Comparison of ENCODE assay signal across 2 cellular contexts in the genomic region with DNA sequence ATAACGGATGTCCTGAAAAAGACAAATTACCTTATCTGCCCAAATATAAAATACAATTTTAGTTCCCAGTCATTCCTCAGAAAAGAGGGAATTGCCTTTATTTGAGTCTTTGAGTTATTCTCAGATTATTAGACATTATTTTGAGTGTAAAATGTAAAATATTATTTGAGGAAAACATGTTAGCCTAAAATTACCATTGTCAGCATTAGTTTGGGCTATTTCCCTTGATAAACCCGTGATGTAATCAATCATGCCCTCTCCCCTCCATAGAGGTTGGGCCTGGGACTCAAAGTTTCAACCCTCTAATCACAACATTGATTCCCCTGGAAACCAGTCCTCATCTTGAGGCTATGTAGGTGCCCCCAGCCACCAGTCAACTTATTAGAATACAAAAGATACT.
A peak's percentile ranks its signal among the peaks of the same experiment; 100 is the strongest.
TF ChIP-seq lines count a peak whose summit lies in the region.

No MANE protein-coding gene starts in this region.

TF ChIP-seq in HepG2, 621 proteins besides CTCF, POLR2A, EP300 and RAD21 (continued from another document):
- TF ChIP-seq, protein P1, sequence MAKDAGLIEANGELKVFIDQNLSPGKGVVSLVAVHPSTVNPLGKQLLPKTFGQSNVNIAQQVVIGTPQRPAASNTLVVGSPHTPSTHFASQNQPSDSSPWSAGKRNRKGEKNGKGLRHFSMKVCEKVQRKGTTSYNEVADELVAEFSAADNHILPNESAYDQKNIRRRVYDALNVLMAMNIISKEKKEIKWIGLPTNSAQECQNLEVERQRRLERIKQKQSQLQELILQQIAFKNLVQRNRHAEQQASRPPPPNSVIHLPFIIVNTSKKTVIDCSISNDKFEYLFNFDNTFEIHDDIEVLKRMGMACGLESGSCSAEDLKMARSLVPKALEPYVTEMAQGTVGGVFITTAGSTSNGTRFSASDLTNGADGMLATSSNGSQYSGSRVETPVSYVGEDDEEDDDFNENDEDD (CRISPR knock-in tag; IDR thresholded peaks at IDR 0.05; ENCODE audit: borderline replicate concordance) = no peak
- TF ChIP-seq, protein P2, sequence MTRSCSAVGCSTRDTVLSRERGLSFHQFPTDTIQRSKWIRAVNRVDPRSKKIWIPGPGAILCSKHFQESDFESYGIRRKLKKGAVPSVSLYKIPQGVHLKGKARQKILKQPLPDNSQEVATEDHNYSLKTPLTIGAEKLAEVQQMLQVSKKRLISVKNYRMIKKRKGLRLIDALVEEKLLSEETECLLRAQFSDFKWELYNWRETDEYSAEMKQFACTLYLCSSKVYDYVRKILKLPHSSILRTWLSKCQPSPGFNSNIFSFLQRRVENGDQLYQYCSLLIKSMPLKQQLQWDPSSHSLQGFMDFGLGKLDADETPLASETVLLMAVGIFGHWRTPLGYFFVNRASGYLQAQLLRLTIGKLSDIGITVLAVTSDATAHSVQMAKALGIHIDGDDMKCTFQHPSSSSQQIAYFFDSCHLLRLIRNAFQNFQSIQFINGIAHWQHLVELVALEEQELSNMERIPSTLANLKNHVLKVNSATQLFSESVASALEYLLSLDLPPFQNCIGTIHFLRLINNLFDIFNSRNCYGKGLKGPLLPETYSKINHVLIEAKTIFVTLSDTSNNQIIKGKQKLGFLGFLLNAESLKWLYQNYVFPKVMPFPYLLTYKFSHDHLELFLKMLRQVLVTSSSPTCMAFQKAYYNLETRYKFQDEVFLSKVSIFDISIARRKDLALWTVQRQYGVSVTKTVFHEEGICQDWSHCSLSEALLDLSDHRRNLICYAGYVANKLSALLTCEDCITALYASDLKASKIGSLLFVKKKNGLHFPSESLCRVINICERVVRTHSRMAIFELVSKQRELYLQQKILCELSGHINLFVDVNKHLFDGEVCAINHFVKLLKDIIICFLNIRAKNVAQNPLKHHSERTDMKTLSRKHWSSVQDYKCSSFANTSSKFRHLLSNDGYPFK (CRISPR knock-in tag; IDR thresholded peaks at IDR 0.05; ENCODE audit: borderline replicate concordance) = no peak
- TF ChIP-seq, protein P3, sequence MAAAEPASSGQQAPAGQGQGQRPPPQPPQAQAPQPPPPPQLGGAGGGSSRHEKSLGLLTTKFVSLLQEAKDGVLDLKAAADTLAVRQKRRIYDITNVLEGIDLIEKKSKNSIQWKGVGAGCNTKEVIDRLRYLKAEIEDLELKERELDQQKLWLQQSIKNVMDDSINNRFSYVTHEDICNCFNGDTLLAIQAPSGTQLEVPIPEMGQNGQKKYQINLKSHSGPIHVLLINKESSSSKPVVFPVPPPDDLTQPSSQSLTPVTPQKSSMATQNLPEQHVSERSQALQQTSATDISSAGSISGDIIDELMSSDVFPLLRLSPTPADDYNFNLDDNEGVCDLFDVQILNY (CRISPR knock-in tag; conservative IDR thresholded peaks at IDR 0.05) = no peak
- TF ChIP-seq ELF1 (CRISPR knock-in tag; IDR thresholded peaks at IDR 0.05) (no peak), MTF2 (CRISPR knock-in tag; IDR thresholded peaks at IDR 0.05; ENCODE audit: borderline replicate concordance) (no peak), ZNF337 (CRISPR knock-in tag; IDR thresholded peaks at IDR 0.05; ENCODE audit: borderline replicate concordance, low read depth) (no peak), XBP1 (CRISPR knock-in tag; IDR thresholded peaks at IDR 0.05) (no peak), ZNF292 (CRISPR knock-in tag; IDR thresholded peaks at IDR 0.05; ENCODE audit: borderline replicate concordance, low read depth) (no peak), ZFYVE20 (CRISPR knock-in tag; IDR thresholded peaks at IDR 0.05; ENCODE audit: borderline replicate concordance, low read depth) (no peak), ZNF296 (CRISPR knock-in tag; conservative IDR thresholded peaks at IDR 0.05) (no peak), MAFF (IDR thresholded peaks at IDR 0.05; ENCODE audit: low read depth, low read length) (peak; percentile 66), ETV5 (CRISPR knock-in tag; IDR thresholded peaks at IDR 0.05; ENCODE audit: borderline replicate concordance) (no peak)
TF ChIP-seq in HepG2: peak in this region for 2.

TF ChIP-seq in IMR-90, 13 proteins besides CTCF, POLR2A, EP300 and RAD21 (continued from another document):
- TF ChIP-seq, protein P4, sequence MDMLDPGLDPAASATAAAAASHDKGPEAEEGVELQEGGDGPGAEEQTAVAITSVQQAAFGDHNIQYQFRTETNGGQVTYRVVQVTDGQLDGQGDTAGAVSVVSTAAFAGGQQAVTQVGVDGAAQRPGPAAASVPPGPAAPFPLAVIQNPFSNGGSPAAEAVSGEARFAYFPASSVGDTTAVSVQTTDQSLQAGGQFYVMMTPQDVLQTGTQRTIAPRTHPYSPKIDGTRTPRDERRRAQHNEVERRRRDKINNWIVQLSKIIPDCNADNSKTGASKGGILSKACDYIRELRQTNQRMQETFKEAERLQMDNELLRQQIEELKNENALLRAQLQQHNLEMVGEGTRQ (IDR thresholded peaks at IDR 0.05; ENCODE audit: low read depth, low read length) = no peak
